Comparison of ENCODE assay signal across 1 cellular context in the genomic region with DNA sequence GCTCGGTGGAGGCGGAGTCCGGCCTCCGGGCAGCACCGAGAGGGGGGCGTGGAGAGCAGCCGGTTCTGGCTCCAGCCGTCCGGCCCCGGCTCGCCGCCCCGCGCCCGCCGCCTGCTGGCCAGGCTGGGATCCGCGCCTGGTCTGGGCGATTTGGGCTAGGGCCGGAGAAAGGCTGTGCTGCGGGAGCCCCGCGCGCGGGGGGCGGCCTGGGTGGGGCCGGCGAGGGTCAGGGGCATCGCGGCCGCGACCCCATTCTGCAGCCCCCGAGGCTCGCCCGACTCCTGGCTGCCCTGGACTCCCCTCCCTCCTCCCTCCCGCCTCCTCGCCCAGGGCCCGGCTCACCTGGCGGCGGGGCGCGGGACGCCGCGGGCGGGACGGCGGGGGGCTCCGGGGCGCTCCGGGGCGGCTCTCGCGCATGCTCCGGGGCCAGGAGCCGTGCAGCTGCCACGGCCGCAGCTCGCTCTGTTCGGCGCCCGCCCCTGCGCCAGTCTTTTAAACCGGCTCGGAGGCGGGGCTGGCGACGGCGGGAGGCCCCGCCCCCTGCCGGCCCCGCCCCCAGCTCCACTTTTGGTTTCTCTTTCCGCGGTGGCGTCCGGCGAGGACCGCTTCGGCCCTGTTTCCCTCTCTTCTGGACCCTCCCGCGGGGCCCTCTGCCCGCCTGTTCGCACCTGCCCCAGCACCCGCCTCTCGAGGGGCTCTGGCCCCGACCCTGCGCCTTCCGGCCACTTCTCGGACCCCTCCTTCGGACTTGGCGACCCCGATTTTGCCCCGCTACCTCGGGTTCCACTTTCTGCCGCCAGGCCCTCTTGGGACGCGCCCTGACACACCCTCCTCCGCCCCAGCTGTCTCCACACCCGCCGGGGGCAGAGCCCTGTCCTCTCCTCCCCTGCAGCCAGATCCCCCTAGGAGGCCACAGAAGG.
TF ChIP-seq lines count a peak whose summit lies in the region.

A gene with protein sequence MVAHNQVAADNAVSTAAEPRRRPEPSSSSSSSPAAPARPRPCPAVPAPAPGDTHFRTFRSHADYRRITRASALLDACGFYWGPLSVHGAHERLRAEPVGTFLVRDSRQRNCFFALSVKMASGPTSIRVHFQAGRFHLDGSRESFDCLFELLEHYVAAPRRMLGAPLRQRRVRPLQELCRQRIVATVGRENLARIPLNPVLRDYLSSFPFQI (minus strand): TSS at position 468 of the 920 bp plus-strand sequence. CDS start 726 bp downstream, outside the sequence.

TF ChIP-seq in HEK293, 187 proteins besides CTCF, POLR2A, EP300 and RAD21 (continued from another document and continues in another):
- TF ChIP-seq, protein P1, sequence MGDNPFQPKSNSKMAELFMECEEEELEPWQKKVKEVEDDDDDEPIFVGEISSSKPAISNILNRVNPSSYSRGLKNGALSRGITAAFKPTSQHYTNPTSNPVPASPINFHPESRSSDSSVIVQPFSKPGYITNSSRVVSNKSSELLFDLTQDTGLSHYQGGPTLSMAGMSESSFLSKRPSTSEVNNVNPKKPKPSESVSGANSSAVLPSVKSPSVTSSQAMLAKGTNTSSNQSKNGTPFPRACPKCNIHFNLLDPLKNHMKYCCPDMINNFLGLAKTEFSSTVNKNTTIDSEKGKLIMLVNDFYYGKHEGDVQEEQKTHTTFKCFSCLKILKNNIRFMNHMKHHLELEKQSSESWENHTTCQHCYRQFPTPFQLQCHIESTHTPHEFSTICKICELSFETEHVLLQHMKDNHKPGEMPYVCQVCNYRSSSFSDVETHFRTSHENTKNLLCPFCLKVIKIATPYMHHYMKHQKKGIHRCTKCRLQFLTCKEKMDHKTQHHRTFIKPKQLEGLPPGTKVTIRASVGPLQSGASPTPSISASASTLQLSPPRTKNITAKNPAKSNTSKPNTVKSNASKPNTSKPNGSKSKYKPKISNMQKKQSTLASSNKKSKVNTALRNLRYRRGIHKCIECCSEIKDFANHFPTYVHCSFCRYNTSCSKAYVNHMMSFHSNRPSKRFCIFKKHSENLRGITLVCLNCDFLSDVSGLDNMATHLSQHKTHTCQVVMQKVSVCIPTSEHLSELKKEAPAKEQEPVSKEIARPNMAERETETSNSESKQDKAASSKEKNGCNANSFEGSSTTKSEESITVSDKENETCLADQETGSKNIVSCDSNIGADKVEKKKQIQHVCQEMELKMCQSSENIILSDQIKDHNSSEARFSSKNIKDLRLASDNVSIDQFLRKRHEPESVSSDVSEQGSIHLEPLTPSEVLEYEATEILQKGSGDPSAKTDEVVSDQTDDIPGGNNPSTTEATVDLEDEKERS (tag by site-specific recombination; IDR thresholded peaks at IDR 0.05) = no peak
- TF ChIP-seq, protein P2, sequence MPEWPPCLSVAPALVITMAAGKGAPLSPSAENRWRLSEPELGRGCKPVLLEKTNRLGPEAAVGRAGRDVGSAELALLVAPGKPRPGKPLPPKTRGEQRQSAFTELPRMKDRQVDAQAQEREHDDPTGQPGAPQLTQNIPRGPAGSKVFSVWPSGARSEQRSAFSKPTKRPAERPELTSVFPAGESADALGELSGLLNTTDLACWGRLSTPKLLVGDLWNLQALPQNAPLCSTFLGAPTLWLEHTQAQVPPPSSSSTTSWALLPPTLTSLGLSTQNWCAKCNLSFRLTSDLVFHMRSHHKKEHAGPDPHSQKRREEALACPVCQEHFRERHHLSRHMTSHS (tag by site-specific recombination; IDR thresholded peaks at IDR 0.05) = no peak
- TF ChIP-seq ZNF776 (tag by site-specific recombination; IDR thresholded peaks at IDR 0.05; ENCODE audit: borderline replicate concordance) = no peak
- TF ChIP-seq, protein P3, sequence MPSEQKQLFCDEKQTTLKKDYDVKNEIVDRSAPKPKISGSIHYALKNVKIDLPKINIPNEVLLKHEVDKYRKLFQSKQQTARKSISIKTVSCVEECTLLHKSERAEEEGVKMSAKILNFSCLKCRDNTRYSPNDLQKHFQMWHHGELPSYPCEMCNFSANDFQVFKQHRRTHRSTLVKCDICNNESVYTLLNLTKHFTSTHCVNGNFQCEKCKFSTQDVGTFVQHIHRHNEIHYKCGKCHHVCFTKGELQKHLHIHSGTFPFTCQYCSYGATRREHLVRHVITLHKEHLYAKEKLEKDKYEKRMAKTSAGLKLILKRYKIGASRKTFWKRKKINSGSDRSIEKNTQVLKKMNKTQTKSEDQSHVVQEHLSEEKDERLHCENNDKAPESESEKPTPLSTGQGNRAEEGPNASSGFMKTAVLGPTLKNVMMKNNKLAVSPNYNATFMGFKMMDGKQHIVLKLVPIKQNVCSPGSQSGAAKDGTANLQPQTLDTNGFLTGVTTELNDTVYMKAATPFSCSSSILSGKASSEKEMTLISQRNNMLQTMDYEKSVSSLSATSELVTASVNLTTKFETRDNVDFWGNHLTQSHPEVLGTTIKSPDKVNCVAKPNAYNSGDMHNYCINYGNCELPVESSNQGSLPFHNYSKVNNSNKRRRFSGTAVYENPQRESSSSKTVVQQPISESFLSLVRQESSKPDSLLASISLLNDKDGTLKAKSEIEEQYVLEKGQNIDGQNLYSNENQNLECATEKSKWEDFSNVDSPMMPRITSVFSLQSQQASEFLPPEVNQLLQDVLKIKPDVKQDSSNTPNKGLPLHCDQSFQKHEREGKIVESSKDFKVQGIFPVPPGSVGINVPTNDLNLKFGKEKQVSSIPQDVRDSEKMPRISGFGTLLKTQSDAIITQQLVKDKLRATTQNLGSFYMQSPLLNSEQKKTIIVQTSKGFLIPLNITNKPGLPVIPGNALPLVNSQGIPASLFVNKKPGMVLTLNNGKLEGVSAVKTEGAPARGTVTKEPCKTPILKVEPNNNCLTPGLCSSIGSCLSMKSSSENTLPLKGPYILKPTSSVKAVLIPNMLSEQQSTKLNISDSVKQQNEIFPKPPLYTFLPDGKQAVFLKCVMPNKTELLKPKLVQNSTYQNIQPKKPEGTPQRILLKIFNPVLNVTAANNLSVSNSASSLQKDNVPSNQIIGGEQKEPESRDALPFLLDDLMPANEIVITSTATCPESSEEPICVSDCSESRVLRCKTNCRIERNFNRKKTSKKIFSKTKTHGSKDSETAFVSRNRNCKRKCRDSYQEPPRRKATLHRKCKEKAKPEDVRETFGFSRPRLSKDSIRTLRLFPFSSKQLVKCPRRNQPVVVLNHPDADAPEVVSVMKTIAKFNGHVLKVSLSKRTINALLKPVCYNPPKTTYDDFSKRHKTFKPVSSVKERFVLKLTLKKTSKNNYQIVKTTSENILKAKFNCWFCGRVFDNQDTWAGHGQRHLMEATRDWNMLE (tag by site-specific recombination; conservative IDR thresholded peaks at IDR 0.05; ENCODE audit: low read depth) = no peak
- TF ChIP-seq, protein P4, sequence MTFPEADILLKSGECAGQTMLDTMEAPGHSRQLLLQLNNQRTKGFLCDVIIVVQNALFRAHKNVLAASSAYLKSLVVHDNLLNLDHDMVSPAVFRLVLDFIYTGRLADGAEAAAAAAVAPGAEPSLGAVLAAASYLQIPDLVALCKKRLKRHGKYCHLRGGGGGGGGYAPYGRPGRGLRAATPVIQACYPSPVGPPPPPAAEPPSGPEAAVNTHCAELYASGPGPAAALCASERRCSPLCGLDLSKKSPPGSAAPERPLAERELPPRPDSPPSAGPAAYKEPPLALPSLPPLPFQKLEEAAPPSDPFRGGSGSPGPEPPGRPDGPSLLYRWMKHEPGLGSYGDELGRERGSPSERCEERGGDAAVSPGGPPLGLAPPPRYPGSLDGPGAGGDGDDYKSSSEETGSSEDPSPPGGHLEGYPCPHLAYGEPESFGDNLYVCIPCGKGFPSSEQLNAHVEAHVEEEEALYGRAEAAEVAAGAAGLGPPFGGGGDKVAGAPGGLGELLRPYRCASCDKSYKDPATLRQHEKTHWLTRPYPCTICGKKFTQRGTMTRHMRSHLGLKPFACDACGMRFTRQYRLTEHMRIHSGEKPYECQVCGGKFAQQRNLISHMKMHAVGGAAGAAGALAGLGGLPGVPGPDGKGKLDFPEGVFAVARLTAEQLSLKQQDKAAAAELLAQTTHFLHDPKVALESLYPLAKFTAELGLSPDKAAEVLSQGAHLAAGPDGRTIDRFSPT (tag by site-specific recombination; IDR thresholded peaks at IDR 0.05) = peak; percentile 77; the same call in 1 of the 2 replicates
- TF ChIP-seq, protein P5, sequence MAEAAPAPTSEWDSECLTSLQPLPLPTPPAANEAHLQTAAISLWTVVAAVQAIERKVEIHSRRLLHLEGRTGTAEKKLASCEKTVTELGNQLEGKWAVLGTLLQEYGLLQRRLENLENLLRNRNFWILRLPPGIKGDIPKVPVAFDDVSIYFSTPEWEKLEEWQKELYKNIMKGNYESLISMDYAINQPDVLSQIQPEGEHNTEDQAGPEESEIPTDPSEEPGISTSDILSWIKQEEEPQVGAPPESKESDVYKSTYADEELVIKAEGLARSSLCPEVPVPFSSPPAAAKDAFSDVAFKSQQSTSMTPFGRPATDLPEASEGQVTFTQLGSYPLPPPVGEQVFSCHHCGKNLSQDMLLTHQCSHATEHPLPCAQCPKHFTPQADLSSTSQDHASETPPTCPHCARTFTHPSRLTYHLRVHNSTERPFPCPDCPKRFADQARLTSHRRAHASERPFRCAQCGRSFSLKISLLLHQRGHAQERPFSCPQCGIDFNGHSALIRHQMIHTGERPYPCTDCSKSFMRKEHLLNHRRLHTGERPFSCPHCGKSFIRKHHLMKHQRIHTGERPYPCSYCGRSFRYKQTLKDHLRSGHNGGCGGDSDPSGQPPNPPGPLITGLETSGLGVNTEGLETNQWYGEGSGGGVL (tag by site-specific recombination; IDR thresholded peaks at IDR 0.05) = peak; percentile 59; the same call in 1 of the 2 replicates
- peak; percentile 78 for TF ChIP-seq GLIS1 (tag by site-specific recombination; IDR thresholded peaks at IDR 0.05)
- no peak for TF ChIP-seq ZNF426 (tag by site-specific recombination; IDR thresholded peaks at IDR 0.05)
- TF ChIP-seq ZNF248 (tag by site-specific recombination; IDR thresholded peaks at IDR 0.05) = no peak
- TF ChIP-seq, protein P6, sequence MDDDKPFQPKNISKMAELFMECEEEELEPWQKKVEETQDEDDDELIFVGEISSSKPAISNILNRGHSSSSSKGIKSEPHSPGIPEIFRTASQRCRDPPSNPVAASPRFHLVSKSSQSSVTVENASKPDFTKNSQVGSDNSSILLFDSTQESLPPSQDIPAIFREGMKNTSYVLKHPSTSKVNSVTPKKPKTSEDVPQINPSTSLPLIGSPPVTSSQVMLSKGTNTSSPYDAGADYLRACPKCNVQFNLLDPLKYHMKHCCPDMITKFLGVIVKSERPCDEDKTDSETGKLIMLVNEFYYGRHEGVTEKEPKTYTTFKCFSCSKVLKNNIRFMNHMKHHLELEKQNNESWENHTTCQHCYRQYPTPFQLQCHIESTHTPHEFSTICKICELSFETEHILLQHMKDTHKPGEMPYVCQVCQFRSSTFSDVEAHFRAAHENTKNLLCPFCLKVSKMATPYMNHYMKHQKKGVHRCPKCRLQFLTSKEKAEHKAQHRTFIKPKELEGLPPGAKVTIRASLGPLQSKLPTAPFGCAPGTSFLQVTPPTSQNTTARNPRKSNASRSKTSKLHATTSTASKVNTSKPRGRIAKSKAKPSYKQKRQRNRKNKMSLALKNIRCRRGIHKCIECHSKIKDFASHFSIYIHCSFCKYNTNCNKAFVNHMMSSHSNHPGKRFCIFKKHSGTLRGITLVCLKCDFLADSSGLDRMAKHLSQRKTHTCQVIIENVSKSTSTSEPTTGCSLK (tag by site-specific recombination; IDR thresholded peaks at IDR 0.05) = no peak
- peak; percentile 79 for TF ChIP-seq ZFP69B (tag by site-specific recombination; IDR thresholded peaks at IDR 0.05)
- TF ChIP-seq ZNF211 (tag by site-specific recombination; IDR thresholded peaks at IDR 0.05; ENCODE audit: low read depth) = no peak
- TF ChIP-seq ZNF202 (tag by site-specific recombination; IDR thresholded peaks at IDR 0.05; ENCODE audit: borderline replicate concordance) = no peak
- TF ChIP-seq, protein P7, sequence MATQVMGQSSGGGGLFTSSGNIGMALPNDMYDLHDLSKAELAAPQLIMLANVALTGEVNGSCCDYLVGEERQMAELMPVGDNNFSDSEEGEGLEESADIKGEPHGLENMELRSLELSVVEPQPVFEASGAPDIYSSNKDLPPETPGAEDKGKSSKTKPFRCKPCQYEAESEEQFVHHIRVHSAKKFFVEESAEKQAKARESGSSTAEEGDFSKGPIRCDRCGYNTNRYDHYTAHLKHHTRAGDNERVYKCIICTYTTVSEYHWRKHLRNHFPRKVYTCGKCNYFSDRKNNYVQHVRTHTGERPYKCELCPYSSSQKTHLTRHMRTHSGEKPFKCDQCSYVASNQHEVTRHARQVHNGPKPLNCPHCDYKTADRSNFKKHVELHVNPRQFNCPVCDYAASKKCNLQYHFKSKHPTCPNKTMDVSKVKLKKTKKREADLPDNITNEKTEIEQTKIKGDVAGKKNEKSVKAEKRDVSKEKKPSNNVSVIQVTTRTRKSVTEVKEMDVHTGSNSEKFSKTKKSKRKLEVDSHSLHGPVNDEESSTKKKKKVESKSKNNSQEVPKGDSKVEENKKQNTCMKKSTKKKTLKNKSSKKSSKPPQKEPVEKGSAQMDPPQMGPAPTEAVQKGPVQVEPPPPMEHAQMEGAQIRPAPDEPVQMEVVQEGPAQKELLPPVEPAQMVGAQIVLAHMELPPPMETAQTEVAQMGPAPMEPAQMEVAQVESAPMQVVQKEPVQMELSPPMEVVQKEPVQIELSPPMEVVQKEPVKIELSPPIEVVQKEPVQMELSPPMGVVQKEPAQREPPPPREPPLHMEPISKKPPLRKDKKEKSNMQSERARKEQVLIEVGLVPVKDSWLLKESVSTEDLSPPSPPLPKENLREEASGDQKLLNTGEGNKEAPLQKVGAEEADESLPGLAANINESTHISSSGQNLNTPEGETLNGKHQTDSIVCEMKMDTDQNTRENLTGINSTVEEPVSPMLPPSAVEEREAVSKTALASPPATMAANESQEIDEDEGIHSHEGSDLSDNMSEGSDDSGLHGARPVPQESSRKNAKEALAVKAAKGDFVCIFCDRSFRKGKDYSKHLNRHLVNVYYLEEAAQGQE (tag by site-specific recombination; IDR thresholded peaks at IDR 0.05) = 0 out of 2 replicates have a peak, but pooled peaks have one; percentile 43
- no peak for TF ChIP-seq OSR2 (tag by site-specific recombination; IDR thresholded peaks at IDR 0.05)
- no peak for TF ChIP-seq ZNF112 (tag by site-specific recombination; IDR thresholded peaks at IDR 0.05)
- TF ChIP-seq ZNF510 (tag by site-specific recombination; IDR thresholded peaks at IDR 0.05; ENCODE audit: insufficient replicate concordance) = no peak
- TF ChIP-seq ZNF654 (tag by site-specific recombination; IDR thresholded peaks at IDR 0.05; ENCODE audit: low read depth) = no peak
- TF ChIP-seq SETDB1 (IDR thresholded peaks at IDR 0.05; ENCODE audit: insufficient read length, low read length) = no peak
- TF ChIP-seq ZNF596 (tag by site-specific recombination; IDR thresholded peaks at IDR 0.05) = no peak
- no peak for TF ChIP-seq ZNF175 (tag by site-specific recombination; IDR thresholded peaks at IDR 0.05)
- 0 out of 2 replicates have a peak, but pooled peaks have one; percentile 20 for TF ChIP-seq ZNF174 (tag by site-specific recombination; IDR thresholded peaks at IDR 0.05)
- TF ChIP-seq, protein P8, sequence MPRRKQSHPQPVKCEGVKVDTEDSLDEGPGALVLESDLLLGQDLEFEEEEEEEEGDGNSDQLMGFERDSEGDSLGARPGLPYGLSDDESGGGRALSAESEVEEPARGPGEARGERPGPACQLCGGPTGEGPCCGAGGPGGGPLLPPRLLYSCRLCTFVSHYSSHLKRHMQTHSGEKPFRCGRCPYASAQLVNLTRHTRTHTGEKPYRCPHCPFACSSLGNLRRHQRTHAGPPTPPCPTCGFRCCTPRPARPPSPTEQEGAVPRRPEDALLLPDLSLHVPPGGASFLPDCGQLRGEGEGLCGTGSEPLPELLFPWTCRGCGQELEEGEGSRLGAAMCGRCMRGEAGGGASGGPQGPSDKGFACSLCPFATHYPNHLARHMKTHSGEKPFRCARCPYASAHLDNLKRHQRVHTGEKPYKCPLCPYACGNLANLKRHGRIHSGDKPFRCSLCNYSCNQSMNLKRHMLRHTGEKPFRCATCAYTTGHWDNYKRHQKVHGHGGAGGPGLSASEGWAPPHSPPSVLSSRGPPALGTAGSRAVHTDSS (tag by site-specific recombination; IDR thresholded peaks at IDR 0.05) = no peak
- TF ChIP-seq ZNF792 (tag by site-specific recombination; IDR thresholded peaks at IDR 0.05) = no peak
- TF ChIP-seq ZNF366 (tag by site-specific recombination; conservative IDR thresholded peaks at IDR 0.05) = no peak; the same call in 1 of the 2 replicates
- no peak for TF ChIP-seq ZFP3 (tag by site-specific recombination; IDR thresholded peaks at IDR 0.05; ENCODE audit: low read depth)
- peak; percentile 25; the same call in 1 of the 2 replicates for TF ChIP-seq ZNF677 (tag by site-specific recombination; IDR thresholded peaks at IDR 0.05)
